8 cellular contexts compared by ENCODE assay signal in the genomic region with DNA sequence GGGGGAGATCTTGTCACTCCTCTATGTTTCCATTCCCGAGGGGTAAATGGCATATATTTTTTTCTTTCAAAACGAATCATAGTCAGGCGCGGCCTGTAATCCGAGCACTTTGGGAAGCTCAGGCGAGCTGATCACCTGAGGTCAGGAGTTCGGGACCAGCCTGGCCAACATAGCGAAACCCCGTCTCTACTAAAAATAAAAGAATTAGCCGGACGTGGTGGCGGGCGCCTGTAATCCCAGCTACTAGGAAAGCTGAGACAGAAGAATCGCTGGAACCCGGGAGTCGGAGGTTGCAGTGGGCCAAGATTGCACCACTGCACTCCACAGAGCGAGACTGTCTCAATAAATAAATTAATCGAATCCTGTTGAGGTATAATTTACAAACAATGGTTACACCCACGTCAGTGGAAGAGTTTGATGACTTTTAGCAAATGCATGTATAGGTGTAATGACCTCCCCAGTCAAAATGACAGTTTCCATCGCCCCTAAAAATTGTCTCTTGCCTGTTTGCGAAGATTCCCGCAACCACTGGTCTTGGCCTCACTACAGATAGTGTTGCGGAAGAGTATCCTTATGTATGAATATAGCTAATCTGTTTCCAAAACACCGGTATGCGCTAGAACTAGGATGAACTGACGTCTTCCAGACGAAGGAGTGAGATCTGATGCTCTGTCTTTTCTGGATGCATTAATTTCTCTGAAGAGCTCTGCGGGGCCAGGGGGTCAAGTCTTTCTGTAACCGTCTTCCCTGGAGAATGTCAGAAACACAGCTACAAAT. TPM values are rescaled to one million over a fixed set of nuclear protein-coding genes. Genes with fewer than 3 reads are reported as not detected.
DNase-seq lines count a peak whose midpoint lies in the region; ATAC-seq and TF ChIP-seq lines count a peak whose summit lies in the region.

No MANE protein-coding gene starts in this region.

- no peaks in the 10 kb centered on the region for H3K4me1 ChIP-seq in Caco-2
- peaks cover 15% of the 10 kb centered on the region for H3K4me1 ChIP-seq in OCI-LY1 (ENCODE audit: insufficient read depth, low read length, severe bottlenecking)
- peaks cover 8% of the 10 kb centered on the region for H3K4me1 ChIP-seq in endodermal cell (ENCODE audit: control insufficient read depth, insufficient read depth, low read length)
- H3K4me1 ChIP-seq in osteoblast (ENCODE audit: insufficient read depth, low read length): peaks cover 14% of the 10 kb centered on the region

- no peak for TF ChIP-seq CTCF in Caco-2 (IDR thresholded peaks at IDR 0.05; ENCODE audit: insufficient read depth in 1 of 2, low read depth in 1 of 2, low read length in 1 of 2, severe bottlenecking in 1 of 2, unreplicated experiment in 1 of 2)
- no peak for TF ChIP-seq CTCF in OCI-LY1 (IDR thresholded peaks at IDR 0.05; ENCODE audit: low read length)
- TF ChIP-seq CTCF in endodermal cell (conservative IDR thresholded peaks at IDR 0.05): no peak
- TF ChIP-seq CTCF in osteoblast (IDR thresholded peaks at IDR 0.05; ENCODE audit: extremely low read depth, low read depth, low read length): no peak

- H3K79me2 ChIP-seq in OCI-LY1 (ENCODE audit: insufficient read depth, low read length) (peaks cover 14% of the 10 kb centered on the region), osteoblast (ENCODE audit: insufficient read depth, low read length) (peaks cover 41% of the 10 kb centered on the region)

- CTCF ChIA-PET in Caco-2 (lab: Charles Lee): interaction anchor here (0.7 to 0.8 kb wide), 2 partner anchors 148 to 190 kb away, joined by 3 to 4 read pairs; a partner anchor contains a TSS

- POLR2A ChIA-PET in Caco-2 (lab: Charles Lee): interaction anchor here (0.5 to 1.2 kb wide), 3 partner anchors 25 to 190 kb away, joined by 3 to 9 read pairs (median 9); a partner anchor contains a TSS

- H3K9me2 ChIP-seq in OCI-LY1 (ENCODE audit: low read depth, low read length): no peaks in the 10 kb centered on the region

- no TSS peak for BruUV-seq in Caco-2 (replicated peaks; lab: Mats Ljungman, UMichigan)

- no peak overlapping the region for H3K27ac ChIP-seq in OCI-LY1 (ENCODE audit: low read depth, low read length, poor library complexity, severe bottlenecking)
- no peak overlapping the region for H3K27ac ChIP-seq in endodermal cell (ENCODE audit: low read depth, low read length)
- peak overlapping the region; percentile 80 for H3K27ac ChIP-seq in osteoblast (ENCODE audit: low read depth, low read length)

- intact Hi-C loops in Caco-2 (cut with micrococcal nuclease; ENCODE audit: unreplicated experiment): loop anchor here (2.0 kb wide), 1 partner anchor 502 kb away; no protein-coding TSS in a partner anchor

- H3K9ac ChIP-seq in OCI-LY1 (ENCODE audit: low read length) (peak overlapping the region; percentile 99), endodermal cell (ENCODE audit: extremely low read depth, low read length, poor library complexity, severe bottlenecking) (peak overlapping the region; percentile 68)

- peak overlapping the region; percentile 85 for H3K27ac Mint-ChIP-seq in Caco-2 (ENCODE audit: unreplicated experiment)
- peak overlapping the region; percentile 90 for H3K27ac Mint-ChIP-seq in endodermal cell

- H3K4me2 ChIP-seq in OCI-LY1 (ENCODE audit: low read length) (peak overlapping the region; percentile 76), osteoblast (ENCODE audit: insufficient read depth, low read length) (peak overlapping the region; percentile 98)

- peaks cover 3% of the 10 kb centered on the region for H3K27me3 Mint-ChIP-seq in Caco-2 (ENCODE audit: insufficient read depth, unreplicated experiment)
- no peaks in the 10 kb centered on the region for H3K27me3 Mint-ChIP-seq in endodermal cell (ENCODE audit: insufficient read depth)

- H3K4me3 Mint-ChIP-seq in Caco-2 (ENCODE audit: unreplicated experiment): peak overlapping the region; percentile 79
- H3K4me3 Mint-ChIP-seq in endodermal cell: peak overlapping the region; percentile 98

- peak overlapping the region; percentile 79 for H2AFZ ChIP-seq in OCI-LY1 (ENCODE audit: low read length)
- peak overlapping the region; percentile 99 for H2AFZ ChIP-seq in osteoblast (ENCODE audit: low read length)

- H3K9me3 Mint-ChIP-seq in Caco-2 (ENCODE audit: unreplicated experiment): no peaks in the 10 kb centered on the region
- H3K9me3 Mint-ChIP-seq in endodermal cell: no peaks in the 10 kb centered on the region

- peak overlapping the region; percentile 68 for H3K4me3 ChIP-seq in Caco-2 (ENCODE audit: low read depth, low read length)
- H3K4me3 ChIP-seq in OCI-LY1 (ENCODE audit: low read depth, low read length, poor library complexity, severe bottlenecking): peak overlapping the region; percentile 98
- peak overlapping the region; percentile 99 for H3K4me3 ChIP-seq in endodermal cell (ENCODE audit: low read length)
- H3K4me3 ChIP-seq in osteoblast (ENCODE audit: insufficient read depth, low read length): peak overlapping the region; percentile 92

- H3K36me3 Mint-ChIP-seq in Caco-2 (ENCODE audit: insufficient read depth, unreplicated experiment) (peaks cover 38% of the 10 kb centered on the region), endodermal cell (ENCODE audit: low read depth) (peaks cover 22% of the 10 kb centered on the region)

- H3K36me3 ChIP-seq in Caco-2 (ENCODE audit: control insufficient read depth, insufficient read depth, low read length) (no peaks in the 10 kb centered on the region), OCI-LY1 (ENCODE audit: insufficient read depth, low read length) (peaks cover 22% of the 10 kb centered on the region), endodermal cell (ENCODE audit: control insufficient read depth, insufficient read depth, low read length) (peaks cover 8% of the 10 kb centered on the region), osteoblast (ENCODE audit: insufficient read depth, low read length) (peaks cover 13% of the 10 kb centered on the region)

- H4K20me1 ChIP-seq in OCI-LY1 (ENCODE audit: insufficient read depth, low read length): no peaks in the 10 kb centered on the region
- H4K20me1 ChIP-seq in osteoblast (ENCODE audit: insufficient read depth, low read length): no peaks in the 10 kb centered on the region

- H3K27me3 ChIP-seq in Caco-2 (replicated peaks; ENCODE audit: control insufficient read depth, insufficient read depth, low read length) (no peaks in the 10 kb centered on the region), OCI-LY1 (ENCODE audit: insufficient read depth, low read length) (no peaks in the 10 kb centered on the region), endodermal cell (ENCODE audit: control insufficient read depth, insufficient read depth, low read length, poor library complexity, severe bottlenecking) (no peaks in the 10 kb centered on the region), osteoblast (ENCODE audit: insufficient read depth, low read length) (no peaks in the 10 kb centered on the region)

- no peak for ATAC-seq in HG03045 (IDR thresholded peaks at IDR 0.05; ENCODE audit: unreplicated experiment)

- no peak for DNase-seq in Caco-2
- DNase-seq in endodermal cell: no peak
- DNase-seq in osteoblast (ENCODE audit: insufficient read length, low spot score, missing footprints): no peak
- no peak for DNase-seq in stimulated activated naive CD4-positive, alpha-beta T cell (lab: John Stamatoyannopoulos, UW)
- DNase-seq in HuH-7 (ENCODE audit: low spot score): no peak
- DNase-seq in activated effector memory CD4-positive, alpha-beta T cell treated with Interleukin-2 at 50 U/mL for 16 hours: no peak

- no peaks in the 10 kb centered on the region for H3F3A ChIP-seq in OCI-LY1 (ENCODE audit: insufficient read depth, low read length)

- peaks cover 7% of the 10 kb centered on the region for H3K4me1 Mint-ChIP-seq in Caco-2 (ENCODE audit: low read depth, unreplicated experiment)
- peaks cover 16% of the 10 kb centered on the region for H3K4me1 Mint-ChIP-seq in endodermal cell

- H3K9me3 ChIP-seq in Caco-2: no peaks in the 10 kb centered on the region
- no peaks in the 10 kb centered on the region for H3K9me3 ChIP-seq in OCI-LY1 (ENCODE audit: low read length)
- H3K9me3 ChIP-seq in endodermal cell (ENCODE audit: control insufficient read depth, low read length): no peaks in the 10 kb centered on the region
- H3K9me3 ChIP-seq in osteoblast (ENCODE audit: low read depth, low read length): no peaks in the 10 kb centered on the region

- WGBS in endodermal cell (ENCODE audit: insufficient coverage in 1 of 2, insufficient read length in 1 of 2), 2 experiments: 87 to 90% methylated on average over 27 to 29 of the region's 29 CpGs

RNA-seq across cellular contexts. Expression of a gene that starts 0.9 kb away (rescaled TPM):
- 54.8 and 56.5 TPM in 2 replicates for total RNA-seq in Caco-2 (2022)
- total RNA-seq in endodermal cell: 10 to 100 TPM; 51.8 to 65.4 TPM
- polyA plus RNA-seq in endodermal cell (2013, experiment 1 of 2): 27.7 TPM
- polyA plus RNA-seq in endodermal cell (2013, experiment 2 of 2): 26.7 TPM
- 34.2 and 39.4 TPM in 2 replicates for total RNA-seq in osteoblast
